17 cellular contexts compared by ENCODE assay signal in genomic region chr5:55568629-55569512, GRCh38. TPM values are rescaled to one million over a fixed set of nuclear protein-coding genes. Genes with fewer than 3 reads are reported as not detected.
DNase-seq lines count a peak whose midpoint lies in the region; ATAC-seq and TF ChIP-seq lines count a peak whose summit lies in the region.
"Had no signal": no experiment of that assay in that cellular context is flagged by ENCODE, and none has a peak within 500 bp of the region (broad histone marks: within the 10 kb centered on the region; RNA-seq: fewer than 3 reads in every experiment).

No MANE protein-coding gene starts in this region.

- in situ Hi-C loops in KBM-7 (cut with MboI; ENCODE audit: low pct_unique_long_range_greater_than_20kb, low sequenced_read_pairs) = no loop called here

- no peaks in the 10 kb centered on the region for H3K9me3 Mint-ChIP-seq in mesothelial cell of epicardium
- no peaks in the 10 kb centered on the region for H3K9me3 Mint-ChIP-seq in activated T-cell treated with anti-CD3 and anti-CD28 coated beads, Interleukin-2, amount 50 U/mL, for 4 hours
- H3K9me3 Mint-ChIP-seq: natural killer cell treated with Interleukin-12 subunit alpha and Interleukin-12 subunit beta and Interleukin-15 and Interleukin-18, amount 100 ng/mL, for 72 hours; stimulated activated naive CD8-positive, alpha-beta T cell treated with anti-CD3 and anti-CD28 coated beads, Interleukin-15, Interleukin-2, amounts not matched to agents 100 ng/mL and 50 ng/mL, for 24 hours had no signal

- 30% methylated on average over 15 of the region's 15 CpGs for WGBS in suprapubic skin

- H3K4me3 Mint-ChIP-seq in mesothelial cell of epicardium = peak overlapping the region; percentile 45
- no peak overlapping the region for H3K4me3 Mint-ChIP-seq in activated T-cell treated with anti-CD3 and anti-CD28 coated beads, Interleukin-2, amount 50 U/mL, for 4 hours
- H3K4me3 Mint-ChIP-seq: natural killer cell treated with Interleukin-12 subunit alpha and Interleukin-12 subunit beta and Interleukin-15 and Interleukin-18, amount 100 ng/mL, for 72 hours; stimulated activated naive CD8-positive, alpha-beta T cell treated with anti-CD3 and anti-CD28 coated beads, Interleukin-15, Interleukin-2, amounts not matched to agents 100 ng/mL and 50 ng/mL, for 24 hours had no signal

- peak; percentile 40 for DNase-seq in KBM-7
- DNase-seq in astrocyte of the hippocampus (ENCODE audit: low read depth, low spot score) = peak; percentile 38
- DNase-seq in mesothelial cell of epicardium (ENCODE audit: low spot score in 2 of 2, unreplicated experiment in 2 of 2) = no peak
- no peak for DNase-seq in suprapubic skin (ENCODE audit: low spot score in 2 of 2)
- no peak for DNase-seq in DMS79 (lab: John Stamatoyannopoulos, UW)
- no peak for DNase-seq in NCI-H226
- DNase-seq in activated T-cell treated with anti-CD3 and anti-CD28 coated beads, Interleukin-2, amount 50 U/mL, for 4 hours = no peak
- DNase-seq: activated CD4-positive, alpha-beta T cell treated with anti-CD3 and anti-CD28 coated beads for 1 hour; activated T-cell treated with anti-CD3 and anti-CD28 coated beads, Interleukin-2, amount 50 U/mL, for 48 hours; COR-L47; NCI-H1694; NK-92 treated with Interleukin-12 subunit alpha and Interleukin-12 subunit beta, amount 100 ng/mL, for 24 hours; SK-N-SH; stimulated activated CD4-positive, alpha-beta T cell treated with anti-CD3 and anti-CD28 coated beads, Interleukin-4, amount 100 ng/mL, for 1 hour had no signal

- TF ChIP-seq EP300 in suprapubic skin (IDR thresholded peaks at IDR 0.05) = no peak

- no peaks in the 10 kb centered on the region for H3K36me3 Mint-ChIP-seq in mesothelial cell of epicardium
- H3K36me3 Mint-ChIP-seq in activated T-cell treated with anti-CD3 and anti-CD28 coated beads, Interleukin-2, amount 50 U/mL, for 4 hours (ENCODE audit: insufficient read depth) = no peaks in the 10 kb centered on the region
- H3K36me3 Mint-ChIP-seq: natural killer cell treated with Interleukin-12 subunit alpha and Interleukin-12 subunit beta and Interleukin-15 and Interleukin-18, amount 100 ng/mL, for 72 hours had no signal

- peak overlapping the region; percentile 89 for H3K27ac Mint-ChIP-seq in mesothelial cell of epicardium
- H3K27ac Mint-ChIP-seq: natural killer cell treated with Interleukin-12 subunit alpha and Interleukin-12 subunit beta and Interleukin-15 and Interleukin-18, amount 100 ng/mL, for 72 hours; stimulated activated naive CD8-positive, alpha-beta T cell treated with anti-CD3 and anti-CD28 coated beads, Interleukin-15, Interleukin-2, amounts not matched to agents 100 ng/mL and 50 ng/mL, for 24 hours had no signal

- H3K4me3 ChIP-seq in suprapubic skin = no peak overlapping the region

- H3K4me1 Mint-ChIP-seq in mesothelial cell of epicardium = peaks cover 32% of the 10 kb centered on the region
- no peaks in the 10 kb centered on the region for H3K4me1 Mint-ChIP-seq in activated T-cell treated with anti-CD3 and anti-CD28 coated beads, Interleukin-2, amount 50 U/mL, for 4 hours (ENCODE audit: low read depth)

- ATAC-seq in activated T-cell treated with anti-CD3 and anti-CD28 coated beads, Interleukin-2, amount 50 U/mL, for 4 hours = no peak
- ATAC-seq: HCT116; natural killer cell treated with Interleukin-12 subunit alpha and Interleukin-12 subunit beta and Interleukin-15 and Interleukin-18, amount 100 ng/mL, for 72 hours had no signal

- H3K4me1 ChIP-seq in suprapubic skin = peaks cover 13% of the 10 kb centered on the region

- no peaks in the 10 kb centered on the region for H3K27me3 Mint-ChIP-seq in mesothelial cell of epicardium (ENCODE audit: low read depth)
- H3K27me3 Mint-ChIP-seq in activated T-cell treated with anti-CD3 and anti-CD28 coated beads, Interleukin-2, amount 50 U/mL, for 4 hours (ENCODE audit: low read depth) = peaks cover 3% of the 10 kb centered on the region
- H3K27me3 Mint-ChIP-seq: stimulated activated naive CD8-positive, alpha-beta T cell treated with anti-CD3 and anti-CD28 coated beads, Interleukin-15, Interleukin-2, amounts not matched to agents 100 ng/mL and 50 ng/mL, for 24 hours had no signal

- no peak for TF ChIP-seq POLR2A in suprapubic skin (IDR thresholded peaks at IDR 0.05)

- TF ChIP-seq CTCF in mesothelial cell of epicardium (IDR thresholded peaks at IDR 0.05; ENCODE audit: unreplicated experiment) (no peak), suprapubic skin (IDR thresholded peaks at IDR 0.05) (no peak)

- H3K27me3 ChIP-seq in suprapubic skin = no peaks in the 10 kb centered on the region

- H3K36me3 ChIP-seq in suprapubic skin = no peaks in the 10 kb centered on the region

- peak overlapping the region; percentile 87 for H3K27ac ChIP-seq in suprapubic skin

- no peaks in the 10 kb centered on the region for H3K9me3 ChIP-seq in suprapubic skin
- H3K9me3 ChIP-seq: SK-N-SH had no signal

RNA-seq across cellular contexts. Expression of gene PLPP1, which starts 34.1 kb away (rescaled TPM):
- 27.6 to 31.8 TPM (median 30.5 TPM) in 3 replicates for total RNA-seq in mesothelial cell of epicardium
- 10 to 100 TPM; 57.8 to 81.6 (median 69.1) TPM for total RNA-seq in suprapubic skin
- total RNA-seq in activated T-cell treated with anti-CD3 and anti-CD28 coated beads, Interleukin-2, amount 50 U/mL, for 4 hours = 10 to 100 TPM in 2 of 3 donors, 1 to 10 TPM in 1; 9.3 to 17.1 (median 14.6) TPM

Comparison
In these comparisons a context has a peak if more than half of its experiments do, and no peak if none do; other contexts are left out.
1. DNase-seq: peak in KBM-7 (single experiment) and astrocyte of the hippocampus (single experiment); none in mesothelial cell of epicardium (0 of 2), suprapubic skin (0 of 2), DMS79 (single experiment), NCI-H226 (single experiment) and activated T-cell treated with anti-CD3 and anti-CD28 coated beads, Interleukin-2, amount 50 U/mL, for 4 hours (single experiment).